Comparison of ENCODE assay signal across 8 cellular contexts in genomic region chr3:16513141-16514020, GRCh38. TPM values are rescaled to one million over a fixed set of nuclear protein-coding genes. Genes with fewer than 3 reads are reported as not detected.
DNase-seq lines count a peak whose midpoint lies in the region; ATAC-seq and TF ChIP-seq lines count a peak whose summit lies in the region.

Gene RFTN1 (minus strand): TSS chr3:16513699. CDS start chr3:16493869, 19,830 bp downstream.

- peak; percentile 57 for DNase-seq in NK-92 treated with Interleukin-12 subunit alpha and Interleukin-12 subunit beta, amount 100 ng/mL, for 24 hours (lab: John Stamatoyannopoulos, UW)
- DNase-seq in NK-92 (lab: John Stamatoyannopoulos, UW; ENCODE audit: unreplicated experiment) (no peak), RWPE1 (ENCODE audit: low spot score) (peak; percentile 50), foreskin fibroblast (peak; percentile 62 to 89), upper lobe of left lung (peak; percentile 46 to 95)
- peak; percentile 24 for DNase-seq in activated T-helper 9 cell treated with anti-CD3 and anti-CD28 coated beads, Interleukin-2, amount 50 U/mL, for 16 hours (ENCODE audit: low read depth)

- CTCF ChIA-PET in RWPE1 (lab: Yijun Ruan, JAX), result interaction anchor here (0.7 kb wide), 1 partner anchor 12 kb away, joined by 3 read pairs; no protein-coding TSS in a partner anchor

- H2AFZ ChIP-seq in neuron (ENCODE audit: low read depth, low read length), result peak within 1 kb of the TSS; percentile 93

- TF ChIP-seq POLR2A in upper lobe of left lung (IDR thresholded peaks at IDR 0.05), result peak in 2 of 4 donors; percentile 44 to 48

- POLR2A ChIA-PET in RWPE1 (lab: Yijun Ruan, JAX; ENCODE audit: low non-redundant PET), result no interaction called here

- peaks cover 31% of the 10 kb centered on the region for H3K4me1 ChIP-seq in neuron (ENCODE audit: insufficient read depth, low read length)
- peaks cover 34 to 66% (median 51%) of the 10 kb centered on the region in 4 donors for H3K4me1 ChIP-seq in upper lobe of left lung

- H3K4me3 ChIP-seq in foreskin fibroblast (ENCODE audit: low read depth in 1 of 2, low read length in 2 of 2) (peak within 1 kb of the TSS; percentile 66 to 94), neuron (ENCODE audit: low read length) (peak within 1 kb of the TSS; percentile 63), upper lobe of left lung (peak within 1 kb of the TSS; percentile 73 to 93 (median 74))

- ATAC-seq in upper lobe of left lung (ENCODE audit: low FRiP score in 2 of 2) (peak; percentile 30 to 80), HG02610 (IDR thresholded peaks at IDR 0.05; ENCODE audit: unreplicated experiment) (no peak)

- 0% methylated on average over 20 to 29 of the region's 92 CpGs for WGBS in upper lobe of left lung, 2 donors

- H3K36me3 ChIP-seq in neuron (ENCODE audit: insufficient read depth, low read length), result no peaks in the 10 kb centered on the region
- H3K36me3 ChIP-seq in upper lobe of left lung, result no peaks in the 10 kb centered on the region

- no peak for TF ChIP-seq CTCF in RWPE1 (conservative IDR thresholded peaks at IDR 0.05; ENCODE audit: low read depth)
- no peak for TF ChIP-seq CTCF in foreskin fibroblast (IDR thresholded peaks at IDR 0.05; ENCODE audit: low read depth, low read length)
- no peak for TF ChIP-seq CTCF in upper lobe of left lung (IDR thresholded peaks at IDR 0.05)

- H3K27me3 ChIP-seq in neuron (ENCODE audit: insufficient read depth, low read length) (peaks cover 4% of the 10 kb centered on the region), upper lobe of left lung (no peaks in the 10 kb centered on the region)

- H3K27ac ChIP-seq in RWPE1, result no peak within 1 kb of the TSS
- H3K27ac ChIP-seq in upper lobe of left lung, result peak within 1 kb of the TSS; percentile 80 to 90 (median 86)

- H3K9me3 ChIP-seq in neuron (ENCODE audit: low read length), result no peaks in the 10 kb centered on the region
- H3K9me3 ChIP-seq in upper lobe of left lung, result no peaks in the 10 kb centered on the region

- no peak for TF ChIP-seq EP300 in upper lobe of left lung (IDR thresholded peaks at IDR 0.05)

RNA-seq across cellular contexts. Expression of gene RFTN1, which starts in this region (rescaled TPM):
- total RNA-seq in upper lobe of left lung, result 100 to 1,000 TPM in 2 of 6 donors, 10 to 100 TPM in 4; 62.1 to 121 (median 76.1) TPM
